8 cellular contexts compared by ENCODE assay signal in genomic region chr15:43105778-43106485, GRCh38. TPM values are rescaled to one million over a fixed set of nuclear protein-coding genes. Genes with fewer than 3 reads are reported as not detected.
DNase-seq lines count a peak whose midpoint lies in the region; ATAC-seq and FAIRE-seq lines count a peak whose summit lies in the region.

Gene UBR1 (minus strand): TSS chr15:43106038. CDS start chr15:43106022, 16 bp downstream.

- peaks cover 12% of the 10 kb centered on the region for H3K4me1 ChIP-seq in mucosa of stomach (ENCODE audit: control insufficient read depth, insufficient read depth, low read length)

- H3K4me3 ChIP-seq in mucosa of stomach (ENCODE audit: low read length) = peak within 1 kb of the TSS; percentile 96

- DNase-seq in DMS153 (lab: John Stamatoyannopoulos, UW) = peak; percentile 42
- peak; percentile 86 for DNase-seq in KG1 (lab: John Stamatoyannopoulos, UW)
- peak; percentile 77 for DNase-seq in RCC 7860 (ENCODE audit: low spot score)
- peak; percentile 90 to 92 for DNase-seq in activated T-cell treated with anti-CD3 and anti-CD28 coated beads, Interleukin-2, amount 50 U/mL, for 48 hours
- DNase-seq in stimulated activated CD8-positive, alpha-beta memory T cell treated with anti-CD3 and anti-CD28 coated beads, Interleukin-7, amount 100 ng/mL, for 1 hour (ENCODE audit: low read depth in 2 of 2) = peak; percentile 75 to 81

- H3K9ac ChIP-seq in mucosa of stomach (ENCODE audit: low read length) = peak within 1 kb of the TSS; percentile 68

- ATAC-seq in GM21717 (IDR thresholded peaks at IDR 0.05; ENCODE audit: unreplicated experiment) = peak; percentile 75
- peak; percentile 79 for ATAC-seq in esophagus mucosa

- peak; percentile 7 for FAIRE-seq in RCC 7860 (lab: Jason Lieb, UNC)

- no peaks in the 10 kb centered on the region for H3K36me3 ChIP-seq in mucosa of stomach (ENCODE audit: control insufficient read depth, insufficient read depth, low read length)

- no peaks in the 10 kb centered on the region for H3K9me3 ChIP-seq in mucosa of stomach (ENCODE audit: control insufficient read depth, low read length)

- H3K27me3 ChIP-seq in mucosa of stomach (ENCODE audit: control insufficient read depth, insufficient read depth, low read length) = no peaks in the 10 kb centered on the region

RNA-seq across cellular contexts. Expression of gene UBR1, which starts in this region (rescaled TPM):
- 9.1 TPM for total RNA-seq in esophagus mucosa

Comparison
In these comparisons a context has a peak if more than half of its experiments do, and no peak if none do; other contexts are left out.
1. Peak in every context shown above with its lines: DNase-seq, ATAC-seq and H3K4me3 ChIP-seq.